In the genomic region with DNA sequence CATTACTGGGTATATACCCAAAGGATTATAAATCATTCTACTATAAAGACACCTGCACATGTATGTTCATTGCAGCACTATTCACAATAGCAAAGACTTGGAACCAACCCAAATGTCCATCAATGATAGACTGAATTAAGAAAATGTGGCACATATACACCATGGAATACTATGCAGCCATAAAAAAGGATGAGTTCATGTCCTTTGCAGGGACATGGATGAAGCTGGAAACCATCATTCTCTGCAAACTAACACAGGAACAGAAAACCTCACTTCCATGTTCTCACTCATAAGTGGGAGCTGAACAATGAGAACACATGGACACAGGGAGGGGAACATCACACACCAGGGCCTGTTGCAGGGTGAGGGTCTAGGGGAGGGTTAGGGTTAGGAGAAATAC, we compare ENCODE assay signal across 9 cellular contexts. TPM values are rescaled to one million over a fixed set of nuclear protein-coding genes. Genes with fewer than 3 reads are reported as not detected.
"Had no signal": no experiment of that assay in that cellular context is flagged by ENCODE, and none has a peak within 500 bp of the region (broad histone marks: within the 10 kb centered on the region; RNA-seq: fewer than 3 reads in every experiment).

No MANE protein-coding gene starts in this region.

RNA-seq across cellular contexts. Expression of gene PLEKHG4B, which starts 56.4 kb away (rescaled TPM):
- total RNA-seq: activated B cell treated with CpG ODN at 0.5 μM for 24 hours; activated CD4-positive, alpha-beta memory T cell treated with anti-CD3 and anti-CD28 coated beads for 36 hours; activated CD4-positive, alpha-beta memory T cell treated with anti-CD3 and anti-CD28 coated beads, Interleukin-2, amount 10 ng/mL, durations not matched to agents 7 days and 5 days; activated CD4-positive, alpha-beta T cell treated with anti-CD3 and anti-CD28 coated beads, Interleukin-2, amount 10 ng/mL, durations not matched to agents 24 days and 14 days; activated CD8-positive, alpha-beta memory T cell treated with anti-CD3 and anti-CD28 coated beads, Interleukin-2, amount 10 ng/mL, durations not matched to agents 7 days and 5 days; activated CD8-positive, alpha-beta T cell treated with anti-CD3 and anti-CD28 coated beads for 36 hours; activated CD8-positive, alpha-beta T cell treated with anti-CD3 and anti-CD28 coated beads, Interleukin-2, amount 10 ng/mL, durations not matched to agents 7 days and 5 days; T-helper 1 cell treated with Interleukin-12 subunit alpha and Interleukin-12 subunit beta and Interleukin-4 antibody, amounts not matched to agents 30 ng/mL and 1 ng/mL, for 36 hours; T-helper 2 cell treated with Interferon-gamma antibody and Interleukin-4, amounts not matched to agents 100 ng/mL and 5 ng/mL, for 36 hours had no signal
